Comparison of ENCODE assay signal across 22 cellular contexts in the genomic region with DNA sequence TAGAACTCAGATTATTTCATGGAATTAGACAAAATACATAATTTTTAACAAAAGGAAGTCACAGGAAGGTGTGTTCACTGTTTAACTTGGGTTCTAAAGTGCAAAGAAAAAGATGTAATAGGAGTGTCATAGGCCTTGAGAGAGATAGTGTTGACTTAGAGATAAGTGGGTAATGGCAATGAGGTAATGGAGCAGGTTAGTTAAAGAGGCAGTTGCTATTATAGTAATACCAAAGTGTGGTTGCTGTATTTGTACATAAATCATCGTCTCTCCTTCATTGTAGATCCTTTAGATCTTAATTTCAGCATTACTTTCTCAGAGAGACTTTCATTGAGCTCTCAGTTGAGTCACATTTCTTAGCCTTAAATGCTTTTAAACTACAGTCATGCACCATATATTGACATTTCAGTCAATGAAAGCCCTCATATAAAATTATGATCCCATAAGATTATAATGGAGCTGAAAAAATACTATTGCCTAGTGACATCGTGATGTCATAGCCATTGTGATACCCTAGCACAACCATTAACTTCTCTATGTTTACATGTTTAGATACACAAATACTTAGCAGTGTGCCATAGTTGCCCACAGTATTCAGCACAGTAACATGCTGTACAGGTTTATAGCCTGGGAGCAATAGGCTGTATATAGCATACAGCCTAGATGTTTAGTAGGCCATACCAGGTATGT.
DNase-seq lines count a peak whose midpoint lies in the region; ATAC-seq, FAIRE-seq and TF ChIP-seq lines count a peak whose summit lies in the region.
"Had no signal": no experiment of that assay in that cellular context is flagged by ENCODE, and none has a peak within 500 bp of the region (broad histone marks: within the 10 kb centered on the region; RNA-seq: fewer than 3 reads in every experiment).

No MANE protein-coding gene starts in this region.

- no peak for TF ChIP-seq POLR2A in HepG2 (IDR thresholded peaks at IDR 0.05; ENCODE audit: insufficient read depth in 1 of 2, low read depth in 2 of 2, low read length in 2 of 2)
- no peak for TF ChIP-seq POLR2A in right lobe of liver (IDR thresholded peaks at IDR 0.05)
- TF ChIP-seq POLR2A in lower leg skin (IDR thresholded peaks at IDR 0.05) = no peak

- DNase-seq in HepG2 (ENCODE audit: low spot score) (peak; percentile 18), right lobe of liver (no peak), NCI-H2107 treated with DMSO at 0.1 percent for 48 hours (lab: John Stamatoyannopoulos, UW; ENCODE audit: unreplicated experiment) (peak; percentile 56), astrocyte (ENCODE audit: low read depth) (no peak), activated gamma-delta T cell (lab: John Stamatoyannopoulos, UW) (no peak), D341Med (ENCODE audit: low spot score) (no peak), lower leg skin (ENCODE audit: low spot score in 2 of 2) (no peak)
- no peak for DNase-seq in activated T-cell treated with anti-CD3 and anti-CD28 coated beads, Interleukin-2, amount 50 U/mL, for 4 hours
- DNase-seq: activated CD4-positive, alpha-beta T cell treated with anti-CD3 and anti-CD28 coated beads for 1 hour; activated CD8-positive, alpha-beta memory T cell treated with anti-CD3 and anti-CD28 coated beads for 24 hours; activated naive CD4-positive, alpha-beta T cell treated with anti-CD3 and anti-CD28 coated beads, Interleukin-2, amount 50 U/mL, for 16 hours; activated T-cell treated with anti-CD3 and anti-CD28 coated beads, Interleukin-2, amount 50 U/mL, for 72 hours; anterior cingulate cortex; foreskin keratinocyte; HFFc6; stimulated activated CD8-positive, alpha-beta memory T cell treated with anti-CD3 and anti-CD28 coated beads, Interleukin-4, amount 100 ng/mL, for 48 hours; uterus had no signal

- peaks cover 13% of the 10 kb centered on the region for H3K4me1 Mint-ChIP-seq in astrocyte (ENCODE audit: low read depth, unreplicated experiment)
- H3K4me1 Mint-ChIP-seq in activated T-cell treated with anti-CD3 and anti-CD28 coated beads, Interleukin-2, amount 50 U/mL, for 4 hours (ENCODE audit: low read depth) = no peaks in the 10 kb centered on the region
- H3K4me1 Mint-ChIP-seq: central memory CD8-positive, alpha-beta T cell had no signal

- TF ChIP-seq EP300 in HepG2 (IDR thresholded peaks at IDR 0.05; ENCODE audit: low read depth in 2 of 2, low read length in 2 of 2) (no peak), HepG2 (CRISPR knock-in tag; IDR thresholded peaks at IDR 0.05; ENCODE audit: borderline replicate concordance) (no peak)

- TF ChIP-seq CTCF in HepG2 (CRISPR knock-in tag; IDR thresholded peaks at IDR 0.05) (no peak), right lobe of liver (IDR thresholded peaks at IDR 0.05) (no peak), astrocyte (IDR thresholded peaks at IDR 0.05; ENCODE audit: insufficient read depth, low read depth, low read length) (no peak), lower leg skin (IDR thresholded peaks at IDR 0.05) (no peak)

- H3K36me3 Mint-ChIP-seq in astrocyte (ENCODE audit: low read depth, unreplicated experiment) = peaks cover 4% of the 10 kb centered on the region
- no peaks in the 10 kb centered on the region for H3K36me3 Mint-ChIP-seq in activated T-cell treated with anti-CD3 and anti-CD28 coated beads, Interleukin-2, amount 50 U/mL, for 4 hours (ENCODE audit: insufficient read depth)

- WGBS in HepG2 (ENCODE audit: low lambda C conversion rate) = 0% methylated on average over 2 of the region's 2 CpGs
- WGBS in right lobe of liver (ENCODE audit: insufficient coverage, low coverage, low lambda C conversion rate, missing lambda C conversion rate) = 66% methylated on average over 2 of the region's 2 CpGs
- WGBS in lower leg skin, 2 donors = 91 to 94% methylated on average over 2 of the region's 2 CpGs

- H4K20me1 ChIP-seq in HepG2 (ENCODE audit: insufficient read depth, low read length) = no peaks in the 10 kb centered on the region
- no peaks in the 10 kb centered on the region for H4K20me1 ChIP-seq in astrocyte (ENCODE audit: insufficient read depth, low read length)
- H4K20me1 ChIP-seq: BLaER1 treated with 17β-estradiol and CSF1 and Interleukin-3, amounts not matched to agents 10 nM and 100 nM had no signal

- POLR2A ChIA-PET in HepG2 (lab: Yijun Ruan, JAX) = no interaction called here

- H3K27ac Mint-ChIP-seq in astrocyte (ENCODE audit: unreplicated experiment) = peak overlapping the region; percentile 63
- H3K27ac Mint-ChIP-seq: activated T-cell treated with anti-CD3 and anti-CD28 coated beads, Interleukin-2, amount 50 U/mL, for 72 hours; HFFc6 had no signal

- no peak overlapping the region for H3K9ac ChIP-seq in HepG2 (ENCODE audit: insufficient read depth, low read depth, low read length)
- no peak overlapping the region for H3K9ac ChIP-seq in astrocyte (ENCODE audit: low read length)
- H3K9ac ChIP-seq: BLaER1 treated with 17β-estradiol and CSF1 and Interleukin-3, amounts not matched to agents 10 nM and 100 nM had no signal

- no peak for ATAC-seq in HepG2
- no peak for ATAC-seq in right lobe of liver
- ATAC-seq in activated T-cell treated with anti-CD3 and anti-CD28 coated beads, Interleukin-2, amount 50 U/mL, for 4 hours = no peak
- ATAC-seq: activated T-cell treated with anti-CD3 and anti-CD28 coated beads, Interleukin-2, amount 50 U/mL, for 72 hours; foreskin keratinocyte had no signal

- H3K4me2 ChIP-seq in HepG2 (ENCODE audit: low read depth, low read length) (no peak overlapping the region), astrocyte (ENCODE audit: low read length) (no peak overlapping the region)
- H3K4me2 ChIP-seq: BLaER1 treated with 17β-estradiol and CSF1 and Interleukin-3, amounts not matched to agents 10 nM and 100 nM had no signal

- H3K27me3 Mint-ChIP-seq in astrocyte (ENCODE audit: low read depth, unreplicated experiment) = no peaks in the 10 kb centered on the region
- H3K27me3 Mint-ChIP-seq in activated T-cell treated with anti-CD3 and anti-CD28 coated beads, Interleukin-2, amount 50 U/mL, for 4 hours (ENCODE audit: low read depth) = no peaks in the 10 kb centered on the region
- H3K27me3 Mint-ChIP-seq: central memory CD8-positive, alpha-beta T cell had no signal

- no peak for TF ChIP-seq RAD21 in HepG2 (CRISPR knock-in tag; IDR thresholded peaks at IDR 0.05)

- H3K9me3 ChIP-seq in HepG2 (ENCODE audit: low read length) (no peaks in the 10 kb centered on the region), right lobe of liver (no peaks in the 10 kb centered on the region), astrocyte (ENCODE audit: insufficient read depth, low read depth, low read length) (no peaks in the 10 kb centered on the region)
- H3K9me3 ChIP-seq: BLaER1 treated with 17β-estradiol and CSF1 and Interleukin-3, amounts not matched to agents 10 nM and 100 nM; right atrium auricular region; uterus had no signal

- intact Hi-C loops in HepG2 (cut with micrococcal nuclease; ENCODE audit: unreplicated experiment) = no loop called here
- intact Hi-C loops in right lobe of liver (cut with DNase I) = no loop called here
- intact Hi-C loops in lower leg skin (cut with DNase I; ENCODE audit: low total_unique reads) = no loop called here

- H2AFZ ChIP-seq in HepG2 (ENCODE audit: low read length) (no peak overlapping the region), astrocyte (ENCODE audit: low read depth, low read length) (no peak overlapping the region)

- no TSS peak for BruUV-seq in HepG2 (replicated peaks; lab: Mats Ljungman, UMichigan)

- no peak overlapping the region for H3K4me3 Mint-ChIP-seq in astrocyte (ENCODE audit: unreplicated experiment)
- H3K4me3 Mint-ChIP-seq in activated T-cell treated with anti-CD3 and anti-CD28 coated beads, Interleukin-2, amount 50 U/mL, for 4 hours = no peak overlapping the region
- H3K4me3 Mint-ChIP-seq: activated T-cell treated with anti-CD3 and anti-CD28 coated beads, Interleukin-2, amount 50 U/mL, for 72 hours; central memory CD8-positive, alpha-beta T cell; HFFc6 had no signal

- H3K27ac ChIP-seq in HepG2 (ENCODE audit: extremely low read length, insufficient read depth, low read length) = no peak overlapping the region
- no peak overlapping the region for H3K27ac ChIP-seq in right lobe of liver
- H3K27ac ChIP-seq in astrocyte (ENCODE audit: low read depth, low read length) = no peak overlapping the region
- H3K27ac ChIP-seq: BLaER1 treated with 17β-estradiol and CSF1 and Interleukin-3, amounts not matched to agents 10 nM and 100 nM; foreskin keratinocyte; right atrium auricular region; uterus had no signal

- CTCF ChIA-PET in HepG2 (lab: Yijun Ruan, JAX; ENCODE audit: low intra/inter-chr PET ratio, low total read pairs) = no interaction called here

- H3K79me2 ChIP-seq in HepG2 (ENCODE audit: insufficient read depth, low read length) = no peaks in the 10 kb centered on the region
- no peaks in the 10 kb centered on the region for H3K79me2 ChIP-seq in astrocyte (ENCODE audit: insufficient read depth, low read length)

- H3K4me3 ChIP-seq in HepG2 (replicated peaks in 1 of 3; ENCODE audit: insufficient read depth in 1 of 3, low read depth in 2 of 3, low read length in 3 of 3) (no peak overlapping the region), right lobe of liver (no peak overlapping the region), astrocyte (ENCODE audit: insufficient read depth, low read depth, low read length) (no peak overlapping the region), lower leg skin (ENCODE audit: low read depth, poor library complexity, severe bottlenecking) (no peak overlapping the region)
- H3K4me3 ChIP-seq: BLaER1 treated with 17β-estradiol and CSF1 and Interleukin-3, amounts not matched to agents 10 nM and 100 nM; right atrium auricular region; uterus had no signal

- H3K36me3 ChIP-seq in HepG2 (replicated peaks in 1 of 2; ENCODE audit: control insufficient read depth in 1 of 2, insufficient read depth in 2 of 2, low read length in 2 of 2) (no peaks in the 10 kb centered on the region), right lobe of liver (no peaks in the 10 kb centered on the region), astrocyte (ENCODE audit: insufficient read depth, low read length) (no peaks in the 10 kb centered on the region)
- H3K36me3 ChIP-seq: BLaER1 treated with 17β-estradiol and CSF1 and Interleukin-3, amounts not matched to agents 10 nM and 100 nM; right atrium auricular region; uterus had no signal

- H3K4me1 ChIP-seq in HepG2 (ENCODE audit: insufficient read depth, low read length) (no peaks in the 10 kb centered on the region), right lobe of liver (no peaks in the 10 kb centered on the region), astrocyte (ENCODE audit: insufficient read depth, low read length) (peaks cover 5% of the 10 kb centered on the region)
- H3K4me1 ChIP-seq: BLaER1 treated with 17β-estradiol and CSF1 and Interleukin-3, amounts not matched to agents 10 nM and 100 nM; right atrium auricular region; uterus had no signal

- no peak for FAIRE-seq in HepG2 (lab: Jason Lieb, UNC)
- FAIRE-seq in astrocyte (lab: Jason Lieb, UNC) = no peak
- FAIRE-seq: G401.6, keratinocyte had no signal

- H3K27me3 ChIP-seq in HepG2 (ENCODE audit: control insufficient read depth in 1 of 2, insufficient read depth in 2 of 2, low read length in 2 of 2) (no peaks in the 10 kb centered on the region; a peak in 1 of 5 replicates), right lobe of liver (no peaks in the 10 kb centered on the region), astrocyte (ENCODE audit: insufficient read depth, low read length) (no peaks in the 10 kb centered on the region)
- H3K27me3 ChIP-seq: BLaER1 treated with 17β-estradiol and CSF1 and Interleukin-3, amounts not matched to agents 10 nM and 100 nM; foreskin keratinocyte; right atrium auricular region; uterus had no signal

- H3K9me3 Mint-ChIP-seq in astrocyte (ENCODE audit: unreplicated experiment) = no peaks in the 10 kb centered on the region
- peaks cover 18% of the 10 kb centered on the region for H3K9me3 Mint-ChIP-seq in activated T-cell treated with anti-CD3 and anti-CD28 coated beads, Interleukin-2, amount 50 U/mL, for 4 hours

- in situ Hi-C loops in HepG2 (cut with HindIII; ENCODE audit: extremely low pct_ligation_motif_present, low pct_unique_long_range_greater_than_20kb) = no loop called here

Comparison
In these comparisons a context has a peak if more than half of its experiments do, and no peak if none do; other contexts are left out.
1. DNase-seq: peak in HepG2 (single experiment) and NCI-H2107 treated with DMSO at 0.1 percent for 48 hours (single experiment); none in right lobe of liver (0 of 3), astrocyte (single experiment), activated gamma-delta T cell (single experiment), activated T-cell treated with anti-CD3 and anti-CD28 coated beads, Interleukin-2, amount 50 U/mL, for 4 hours (single experiment), D341Med (single experiment) and lower leg skin (0 of 2).